8 cellular contexts compared by ENCODE assay signal in the genomic region with DNA sequence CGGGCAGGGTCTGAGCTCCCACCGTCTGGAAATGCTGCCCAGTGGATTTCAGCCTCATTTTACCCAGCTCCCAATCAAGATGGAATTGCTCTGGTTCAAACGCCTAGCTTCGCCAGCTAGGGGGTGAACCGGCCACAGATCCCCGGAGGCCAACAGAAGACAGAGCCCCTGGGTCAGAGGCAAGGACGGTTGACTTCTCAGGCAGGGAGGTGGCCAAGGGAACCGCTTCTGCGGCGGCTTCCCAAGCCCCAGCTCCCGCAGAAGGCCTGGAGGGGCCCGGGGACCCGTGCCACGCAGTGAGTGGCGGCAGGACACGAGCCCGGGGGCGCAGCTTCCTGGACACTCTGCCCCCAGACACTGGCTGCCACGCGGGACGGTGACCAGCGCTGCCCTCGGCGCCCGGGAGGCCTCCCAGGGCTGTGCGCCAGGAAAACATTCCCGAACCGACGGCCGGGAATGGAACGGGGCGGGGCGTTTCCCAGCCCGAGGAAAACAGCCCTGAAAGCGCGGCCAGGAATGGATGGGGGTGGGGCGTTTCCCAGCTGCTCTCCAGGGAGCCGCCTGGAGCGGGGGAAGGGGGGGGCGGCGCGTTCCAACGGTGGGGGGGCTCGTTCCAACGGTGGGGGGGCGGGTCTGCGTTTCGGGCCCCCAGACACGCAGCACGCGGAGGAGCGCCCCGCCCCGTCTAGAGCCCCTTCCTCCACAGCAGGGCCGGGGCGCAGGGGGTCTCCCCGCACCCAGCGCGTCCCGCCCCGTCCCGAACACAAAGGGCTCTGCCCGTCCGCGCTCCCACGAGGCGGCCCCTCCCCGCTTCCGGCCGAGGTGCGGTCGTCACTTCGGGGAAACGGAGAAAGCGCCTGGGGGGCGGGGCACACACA. TPM values are rescaled to one million over a fixed set of nuclear protein-coding genes. Genes with fewer than 3 reads are reported as not detected.
DNase-seq lines count a peak whose midpoint lies in the region; ATAC-seq and TF ChIP-seq lines count a peak whose summit lies in the region.

No MANE protein-coding gene starts in this region.

- peak; percentile 78 to 87 (median 79) for DNase-seq in T-helper 1 cell
- peak in 36 of 56 donors; percentile 33 to 86 (median 62) for DNase-seq in amygdala (lab: John Stamatoyannopoulos, UW)
- DNase-seq in left ventricle myocardium inferior: peak; percentile 94
- peak; percentile 64 for DNase-seq in putamen (ENCODE audit: low spot score)
- DNase-seq in G401 (ENCODE audit: low spot score): no peak

- intact Hi-C loops in left ventricle myocardium inferior (cut with micrococcal nuclease): no loop called here

- peak overlapping the region; percentile 57 for H3K4me3 ChIP-seq in HUES6 (ENCODE audit: low read depth, low read length)
- peak overlapping the region; percentile 63 for H3K4me3 ChIP-seq in left ventricle myocardium inferior
- peak overlapping the region; percentile 12 for H3K4me3 ChIP-seq in urinary bladder (ENCODE audit: low read depth, low read length)

- H3K27ac ChIP-seq in HUES6 (ENCODE audit: low read depth, low read length): peak overlapping the region; percentile 100
- H3K27ac ChIP-seq in left ventricle myocardium inferior (replicated peaks): peak overlapping the region; percentile 100
- peak overlapping the region; percentile 86 for H3K27ac ChIP-seq in urinary bladder (ENCODE audit: low read depth)

- in situ Hi-C loops in G401 (cut with HindIII; ENCODE audit: low sequenced_read_pairs): no loop called here

- H3K27me3 ChIP-seq in HUES6 (ENCODE audit: control insufficient read depth, insufficient read depth, low read length) (no peaks in the 10 kb centered on the region), left ventricle myocardium inferior (ENCODE audit: low read depth) (peaks cover 24% of the 10 kb centered on the region)

- ATAC-seq in GM18498 (IDR thresholded peaks at IDR 0.05; ENCODE audit: unreplicated experiment): peak; percentile 57

- no peaks in the 10 kb centered on the region for H3K36me3 ChIP-seq in HUES6 (ENCODE audit: control insufficient read depth, insufficient read depth, low read length)
- H3K36me3 ChIP-seq in left ventricle myocardium inferior: no peaks in the 10 kb centered on the region
- H3K36me3 ChIP-seq in urinary bladder (ENCODE audit: insufficient read depth): no peaks in the 10 kb centered on the region

- TF ChIP-seq CTCF in left ventricle myocardium inferior (IDR thresholded peaks at IDR 0.05; ENCODE audit: borderline replicate concordance): no peak

- WGBS in urinary bladder: 3% methylated on average over 76 of the region's 76 CpGs

- peaks cover 21% of the 10 kb centered on the region for H3K4me1 ChIP-seq in HUES6 (ENCODE audit: control insufficient read depth, insufficient read depth, low read length)
- H3K4me1 ChIP-seq in left ventricle myocardium inferior: peaks cover 39% of the 10 kb centered on the region
- H3K4me1 ChIP-seq in urinary bladder (ENCODE audit: insufficient read depth): no peaks in the 10 kb centered on the region

- peak overlapping the region; percentile 98 for H3K9ac ChIP-seq in HUES6 (ENCODE audit: low read length)

- H3K9me3 ChIP-seq in HUES6 (ENCODE audit: control insufficient read depth, insufficient read depth, low read depth, low read length) (peaks cover 18% of the 10 kb centered on the region), left ventricle myocardium inferior (replicated peaks) (peaks cover 4% of the 10 kb centered on the region)

RNA-seq across cellular contexts. Expression of gene B4GALNT4, which starts 13.5 kb away (rescaled TPM):
- 1.5 TPM for total RNA-seq in left ventricle myocardium inferior
- total RNA-seq in urinary bladder: 13.4 TPM
- 5.1 TPM for polyA plus RNA-seq in urinary bladder
- total RNA-seq in G401 (2014; rRNA removed; shearing (Covaris generic)): 27.4 and 32.1 TPM in 2 replicates

RNA-seq across cellular contexts. Expression of gene IFITM3, which starts 35.2 kb away (rescaled TPM):
- total RNA-seq in left ventricle myocardium inferior (259 TPM), urinary bladder (43.2 TPM)
- polyA plus RNA-seq in urinary bladder: 2,675 TPM
- 36.2 and 45.8 TPM in 2 replicates for total RNA-seq in G401 (2014; rRNA removed; shearing (Covaris generic))

RNA-seq across cellular contexts. Expression of gene PKP3, which starts 38.2 kb away (rescaled TPM):
- total RNA-seq in left ventricle myocardium inferior (0.52 TPM), urinary bladder (5.2 TPM)
- polyA plus RNA-seq in urinary bladder: 8.4 TPM
- total RNA-seq in G401 (2014; rRNA removed; shearing (Covaris generic)): 1.1 and 7.9 TPM in 2 replicates

RNA-seq across cellular contexts. Expression of gene IFITM1, which starts 42.0 kb away (rescaled TPM):
- total RNA-seq in left ventricle myocardium inferior (83.5 TPM), urinary bladder (20.9 TPM)
- 599 TPM for polyA plus RNA-seq in urinary bladder
- 76.4 and 108 TPM in 2 replicates for total RNA-seq in G401 (2014; rRNA removed; shearing (Covaris generic))

RNA-seq across cellular contexts. Expression of gene IFITM2, which starts 48.2 kb away (rescaled TPM):
- total RNA-seq in left ventricle myocardium inferior (160 TPM), urinary bladder (14.8 TPM)
- polyA plus RNA-seq in urinary bladder: 765 TPM
- total RNA-seq in G401 (2014; rRNA removed; shearing (Covaris generic)): 7.8 and 31.3 TPM in 2 replicates

Comparison
In these comparisons a context has a peak if more than half of its experiments do, and no peak if none do; other contexts are left out.
1. H3K4me3 ChIP-seq: peak in every context shown above with its lines; median percentile 63 in left ventricle myocardium inferior; 57 in HUES6; 12 in urinary bladder.